29 cellular contexts compared by ENCODE assay signal in the genomic region with DNA sequence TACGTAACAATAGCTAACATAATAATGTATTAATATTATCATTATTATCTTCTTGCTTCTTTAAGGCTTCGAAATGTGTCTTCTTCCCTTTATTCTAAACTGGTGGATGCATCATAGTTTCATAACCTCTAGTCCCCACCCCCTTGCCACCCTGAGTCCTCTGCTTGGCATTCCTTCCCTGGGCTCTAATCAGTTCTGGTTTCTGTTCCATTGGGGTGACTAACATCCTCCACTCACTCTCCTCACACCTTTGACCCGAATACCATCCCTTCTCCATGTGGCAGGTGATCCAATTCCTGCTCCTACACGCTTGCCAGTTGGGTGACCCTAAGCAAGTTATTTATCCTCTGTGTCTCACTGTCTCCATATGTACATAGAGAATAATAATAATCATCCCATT.
DNase-seq lines count a peak whose midpoint lies in the region; ATAC-seq and TF ChIP-seq lines count a peak whose summit lies in the region.
"Had no signal": no experiment of that assay in that cellular context is flagged by ENCODE, and none has a peak within 500 bp of the region (broad histone marks: within the 10 kb centered on the region; RNA-seq: fewer than 3 reads in every experiment).

No MANE protein-coding gene starts in this region.

- no peaks in the 10 kb centered on the region for H3K27me3 Mint-ChIP-seq in activated CD4-positive, alpha-beta memory T cell treated with anti-CD3 and anti-CD28 coated beads for 36 hours
- H3K27me3 Mint-ChIP-seq: stimulated activated naive CD8-positive, alpha-beta T cell treated with anti-CD3 and anti-CD28 coated beads, Interleukin-15, amount 100 ng/mL, for 72 hours had no signal

- no peak overlapping the region for H3K27ac Mint-ChIP-seq in activated CD4-positive, alpha-beta memory T cell treated with anti-CD3 and anti-CD28 coated beads for 36 hours
- H3K27ac Mint-ChIP-seq: activated naive CD4-positive, alpha-beta T cell treated with anti-CD3 and anti-CD28 coated beads, Interleukin-2, amount 50 U/mL, for 24 hours; activated T-helper 1 cell treated with anti-CD3 and anti-CD28 coated beads, Interleukin-12 subunit alpha, Interleukin-12 subunit beta, Interleukin-2, Interleukin-4 antibody, amounts not matched to agents 30 ng/mL and 10 ng/mL and 1 ng/mL, durations not matched to agents 14 hours and 24 hours and 36 hours; B cell; CD8-positive, alpha-beta T cell; immature natural killer cell; stimulated activated naive CD8-positive, alpha-beta T cell treated with anti-CD3 and anti-CD28 coated beads, Interleukin-15, amount 100 ng/mL, for 72 hours had no signal

- no peak for TF ChIP-seq CTCF in foreskin fibroblast (IDR thresholded peaks at IDR 0.05; ENCODE audit: low read depth, low read length)
- TF ChIP-seq CTCF in GM20000 (IDR thresholded peaks at IDR 0.05; ENCODE audit: extremely low read depth, missing control alignments) = no peak

- H3K9me3 Mint-ChIP-seq in activated CD4-positive, alpha-beta memory T cell treated with anti-CD3 and anti-CD28 coated beads for 36 hours = no peaks in the 10 kb centered on the region
- H3K9me3 Mint-ChIP-seq: activated naive CD4-positive, alpha-beta T cell treated with anti-CD3 and anti-CD28 coated beads, Interleukin-2, amount 50 U/mL, for 24 hours; activated T-helper 1 cell treated with anti-CD3 and anti-CD28 coated beads, Interleukin-12 subunit alpha, Interleukin-12 subunit beta, Interleukin-2, Interleukin-4 antibody, amounts not matched to agents 30 ng/mL and 10 ng/mL and 1 ng/mL, durations not matched to agents 14 hours and 24 hours and 36 hours; CD8-positive, alpha-beta T cell; stimulated activated naive CD8-positive, alpha-beta T cell treated with anti-CD3 and anti-CD28 coated beads, Interleukin-15, amount 100 ng/mL, for 72 hours had no signal

- ATAC-seq in HG03354 (IDR thresholded peaks at IDR 0.05; ENCODE audit: poor library complexity, severe bottlenecking, unreplicated experiment) = no peak
- ATAC-seq: CD8-positive, alpha-beta T cell; HepG2; left lobe of liver had no signal

- DNase-seq in AG08395 (ENCODE audit: low spot score) = peak; percentile 5
- peak; percentile 31 for DNase-seq in HS-5 (ENCODE audit: low read depth)
- peak; percentile 36 for DNase-seq in amniotic epithelial cell (ENCODE audit: low read depth)
- DNase-seq in foreskin fibroblast = peak; percentile 64 to 85
- no peak for DNase-seq in NCI-H128 (lab: John Stamatoyannopoulos, UW; ENCODE audit: unreplicated experiment)
- no peak for DNase-seq in activated CD4-positive, alpha-beta memory T cell treated with anti-CD3 and anti-CD28 coated beads for 36 hours
- no peak for DNase-seq in GM20000 (ENCODE audit: low spot score)
- DNase-seq: activated CD4-positive, alpha-beta T cell treated with anti-CD3 and anti-CD28 coated beads, Interleukin-2, amount 50 U/mL, for 4 hours; CD8-positive, alpha-beta T cell; colonic mucosa; DMS 273 treated with DMSO at 0.1 percent for 48 hours; effector CD8-positive, alpha-beta T cell; hypothalamus; immature natural killer cell; Kasumi-1; NCI-H1105; NCI-H2029; NCI-H2227 treated with DMSO at 0.1 percent for 48 hours; NCI-H69; stimulated activated naive CD8-positive, alpha-beta T cell treated with anti-CD3 and anti-CD28 coated beads, Interleukin-15, amount 100 ng/mL, for 72 hours; T-helper 1 cell; uterus had no signal

- H3K36me3 Mint-ChIP-seq in activated CD4-positive, alpha-beta memory T cell treated with anti-CD3 and anti-CD28 coated beads for 36 hours = no peaks in the 10 kb centered on the region
- H3K36me3 Mint-ChIP-seq: activated naive CD4-positive, alpha-beta T cell treated with anti-CD3 and anti-CD28 coated beads, Interleukin-2, amount 50 U/mL, for 24 hours; CD8-positive, alpha-beta T cell; immature natural killer cell had no signal

- no peaks in the 10 kb centered on the region for H3K4me1 Mint-ChIP-seq in activated CD4-positive, alpha-beta memory T cell treated with anti-CD3 and anti-CD28 coated beads for 36 hours (ENCODE audit: low read depth)
- H3K4me1 Mint-ChIP-seq: activated naive CD4-positive, alpha-beta T cell treated with anti-CD3 and anti-CD28 coated beads, Interleukin-2, amount 50 U/mL, for 24 hours; B cell; immature natural killer cell; stimulated activated naive CD8-positive, alpha-beta T cell treated with anti-CD3 and anti-CD28 coated beads, Interleukin-15, amount 100 ng/mL, for 72 hours had no signal

- CTCF ChIA-PET in activated CD4-positive, alpha-beta memory T cell treated with anti-CD3 and anti-CD28 coated beads for 36 hours (lab: Charles Lee) = no interaction called here

- intact Hi-C loops in activated CD4-positive, alpha-beta memory T cell treated with anti-CD3 and anti-CD28 coated beads for 36 hours (cut with micrococcal nuclease) = no loop called here

- POLR2A ChIA-PET in activated CD4-positive, alpha-beta memory T cell treated with anti-CD3 and anti-CD28 coated beads for 36 hours (lab: Charles Lee) = no interaction called here

- no peak overlapping the region for H3K4me3 Mint-ChIP-seq in activated CD4-positive, alpha-beta memory T cell treated with anti-CD3 and anti-CD28 coated beads for 36 hours
- H3K4me3 Mint-ChIP-seq: activated naive CD4-positive, alpha-beta T cell treated with anti-CD3 and anti-CD28 coated beads, Interleukin-2, amount 50 U/mL, for 24 hours; activated T-helper 1 cell treated with anti-CD3 and anti-CD28 coated beads, Interleukin-12 subunit alpha, Interleukin-12 subunit beta, Interleukin-2, Interleukin-4 antibody, amounts not matched to agents 30 ng/mL and 10 ng/mL and 1 ng/mL, durations not matched to agents 14 hours and 24 hours and 36 hours; B cell; CD8-positive, alpha-beta T cell; immature natural killer cell; stimulated activated naive CD8-positive, alpha-beta T cell treated with anti-CD3 and anti-CD28 coated beads, Interleukin-15, amount 100 ng/mL, for 72 hours had no signal

- no peak overlapping the region for H3K4me3 ChIP-seq in foreskin fibroblast (ENCODE audit: low read depth in 1 of 2, low read length in 2 of 2)
- H3K4me3 ChIP-seq: cardiac muscle cell, colonic mucosa, uterus had no signal

Comparison
In these comparisons a context has a peak if more than half of its experiments do, and no peak if none do; other contexts are left out.
1. DNase-seq: peak in AG08395 (single experiment), HS-5 (single experiment), amniotic epithelial cell (single experiment) and foreskin fibroblast (2 of 2); none in NCI-H128 (single experiment), activated CD4-positive, alpha-beta memory T cell treated with anti-CD3 and anti-CD28 coated beads for 36 hours (single experiment) and GM20000 (single experiment).